In the genomic region with DNA sequence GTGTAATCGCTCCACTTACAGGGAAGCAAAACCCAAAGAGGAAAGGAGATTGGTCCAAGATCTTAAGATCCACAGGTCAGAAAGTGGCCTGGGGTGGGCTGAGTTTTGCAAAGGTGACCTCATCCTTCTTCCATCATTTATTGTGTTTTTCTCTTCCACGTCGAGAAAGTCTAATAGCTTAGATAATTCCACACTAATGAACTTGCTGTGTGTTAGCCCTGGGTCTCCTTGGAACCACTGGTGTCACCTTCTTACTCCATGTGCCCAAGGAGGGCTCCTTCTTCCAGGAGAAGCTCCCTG, we compare ENCODE assay signal across 1 cellular context.
TF ChIP-seq lines count a peak whose summit lies in the region.

No MANE protein-coding gene starts in this region.

TF ChIP-seq in HepG2, 621 proteins besides CTCF, POLR2A, EP300 and RAD21:
- 0 out of 2 replicates have a peak, but pooled peaks have one; percentile 17 for TF ChIP-seq CEBPG (CRISPR knock-in tag; IDR thresholded peaks at IDR 0.05)
- no peak for TF ChIP-seq TEF (CRISPR knock-in tag; IDR thresholded peaks at IDR 0.05)
- TF ChIP-seq PCBP2 (optimal IDR thresholded peaks at IDR 0.05; ENCODE audit: low read depth, low read length, poor library complexity, severe bottlenecking) = no peak
- peak; percentile 56 for TF ChIP-seq PRPF4 (IDR thresholded peaks at IDR 0.05; ENCODE audit: low read depth, low read length, poor library complexity, severe bottlenecking)
- TF ChIP-seq ZFAT (CRISPR knock-in tag; conservative IDR thresholded peaks at IDR 0.05) = no peak
- TF ChIP-seq CAMTA2 (CRISPR knock-in tag; IDR thresholded peaks at IDR 0.05; ENCODE audit: borderline replicate concordance) = no peak
- TF ChIP-seq SMC3 (IDR thresholded peaks at IDR 0.05; ENCODE audit: low read length) = no peak
- TF ChIP-seq ZSCAN12 (CRISPR knock-in tag; IDR thresholded peaks at IDR 0.05) = no peak
- no peak for TF ChIP-seq MEIS2 (CRISPR knock-in tag; IDR thresholded peaks at IDR 0.05)
- peak; percentile 65 for TF ChIP-seq ATF7 (IDR thresholded peaks at IDR 0.05)
- TF ChIP-seq ATF7 (CRISPR knock-in tag; IDR thresholded peaks at IDR 0.05) = no peak
- 0 out of 2 replicates have a peak, but pooled peaks have one; percentile 24 for TF ChIP-seq ZNF710 (CRISPR knock-in tag; IDR thresholded peaks at IDR 0.05; ENCODE audit: borderline replicate concordance)
- peak; percentile 49; the same call in 1 of the 2 replicates for TF ChIP-seq ZNF317 (CRISPR knock-in tag; IDR thresholded peaks at IDR 0.05)
- 0 out of 2 replicates have a peak, but pooled peaks have one; percentile 3 for TF ChIP-seq BORCS8-MEF2B (CRISPR knock-in tag; IDR thresholded peaks at IDR 0.05)
- TF ChIP-seq ZNF274 (CRISPR knock-in tag; IDR thresholded peaks at IDR 0.05) = peak; percentile 58; the same call in 1 of the 2 replicates
- no peak for TF ChIP-seq AHR (CRISPR knock-in tag; IDR thresholded peaks at IDR 0.05)
- TF ChIP-seq, protein P1, sequence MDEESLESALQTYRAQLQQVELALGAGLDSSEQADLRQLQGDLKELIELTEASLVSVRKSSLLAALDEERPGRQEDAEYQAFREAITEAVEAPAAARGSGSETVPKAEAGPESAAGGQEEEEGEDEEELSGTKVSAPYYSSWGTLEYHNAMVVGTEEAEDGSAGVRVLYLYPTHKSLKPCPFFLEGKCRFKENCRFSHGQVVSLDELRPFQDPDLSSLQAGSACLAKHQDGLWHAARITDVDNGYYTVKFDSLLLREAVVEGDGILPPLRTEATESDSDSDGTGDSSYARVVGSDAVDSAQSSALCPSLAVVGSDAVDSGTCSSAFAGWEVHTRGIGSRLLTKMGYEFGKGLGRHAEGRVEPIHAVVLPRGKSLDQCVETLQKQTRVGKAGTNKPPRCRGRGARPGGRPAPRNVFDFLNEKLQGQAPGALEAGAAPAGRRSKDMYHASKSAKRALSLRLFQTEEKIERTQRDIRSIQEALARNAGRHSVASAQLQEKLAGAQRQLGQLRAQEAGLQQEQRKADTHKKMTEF (CRISPR knock-in tag; IDR thresholded peaks at IDR 0.05) = peak; percentile 24; the same call in 1 of the 2 replicates
- 0 out of 2 replicates have a peak, but pooled peaks have one; percentile 27 for TF ChIP-seq NFATC3 (CRISPR knock-in tag; IDR thresholded peaks at IDR 0.05)
- TF ChIP-seq SOX6 (IDR thresholded peaks at IDR 0.05) = no peak
- peak; percentile 45; the same call in 1 of the 2 replicates for TF ChIP-seq SOX6 (CRISPR knock-in tag; IDR thresholded peaks at IDR 0.05)
- TF ChIP-seq BCL6 (CRISPR knock-in tag; IDR thresholded peaks at IDR 0.05) = 0 out of 2 replicates have a peak, but pooled peaks have one; percentile 0
- TF ChIP-seq, protein P2, sequence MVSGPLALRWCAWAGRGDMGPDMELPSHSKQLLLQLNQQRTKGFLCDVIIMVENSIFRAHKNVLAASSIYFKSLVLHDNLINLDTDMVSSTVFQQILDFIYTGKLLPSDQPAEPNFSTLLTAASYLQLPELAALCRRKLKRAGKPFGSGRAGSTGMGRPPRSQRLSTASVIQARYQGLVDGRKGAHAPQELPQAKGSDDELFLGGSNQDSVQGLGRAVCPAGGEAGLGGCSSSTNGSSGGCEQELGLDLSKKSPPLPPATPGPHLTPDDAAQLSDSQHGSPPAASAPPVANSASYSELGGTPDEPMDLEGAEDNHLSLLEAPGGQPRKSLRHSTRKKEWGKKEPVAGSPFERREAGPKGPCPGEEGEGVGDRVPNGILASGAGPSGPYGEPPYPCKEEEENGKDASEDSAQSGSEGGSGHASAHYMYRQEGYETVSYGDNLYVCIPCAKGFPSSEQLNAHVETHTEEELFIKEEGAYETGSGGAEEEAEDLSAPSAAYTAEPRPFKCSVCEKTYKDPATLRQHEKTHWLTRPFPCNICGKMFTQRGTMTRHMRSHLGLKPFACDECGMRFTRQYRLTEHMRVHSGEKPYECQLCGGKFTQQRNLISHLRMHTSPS (CRISPR knock-in tag; IDR thresholded peaks at IDR 0.05; ENCODE audit: low read depth) = no peak
- no peak for TF ChIP-seq ZNF138 (CRISPR knock-in tag; IDR thresholded peaks at IDR 0.05; ENCODE audit: low read depth)
- TF ChIP-seq ZSCAN31 (CRISPR knock-in tag; IDR thresholded peaks at IDR 0.05; ENCODE audit: low read depth) = 0 out of 2 replicates have a peak, but pooled peaks have one; percentile 20
- TF ChIP-seq ZBTB33 (CRISPR knock-in tag; IDR thresholded peaks at IDR 0.05) = peak; percentile 35; the same call in 1 of the 2 replicates
- TF ChIP-seq CCAR2 (optimal IDR thresholded peaks at IDR 0.05; ENCODE audit: low read depth, low read length) = no peak
- TF ChIP-seq ZBTB14 (CRISPR knock-in tag; IDR thresholded peaks at IDR 0.05) = no peak
- no peak for TF ChIP-seq ZNF883 (CRISPR knock-in tag; IDR thresholded peaks at IDR 0.05; ENCODE audit: not compliant biosample characterization)
- no peak for TF ChIP-seq BATF2 (CRISPR knock-in tag; IDR thresholded peaks at IDR 0.05)
- no peak for TF ChIP-seq RFXAP (CRISPR knock-in tag; IDR thresholded peaks at IDR 0.05; ENCODE audit: borderline replicate concordance)
- no peak for TF ChIP-seq TERF1 (CRISPR knock-in tag; IDR thresholded peaks at IDR 0.05)
- TF ChIP-seq, protein P3, sequence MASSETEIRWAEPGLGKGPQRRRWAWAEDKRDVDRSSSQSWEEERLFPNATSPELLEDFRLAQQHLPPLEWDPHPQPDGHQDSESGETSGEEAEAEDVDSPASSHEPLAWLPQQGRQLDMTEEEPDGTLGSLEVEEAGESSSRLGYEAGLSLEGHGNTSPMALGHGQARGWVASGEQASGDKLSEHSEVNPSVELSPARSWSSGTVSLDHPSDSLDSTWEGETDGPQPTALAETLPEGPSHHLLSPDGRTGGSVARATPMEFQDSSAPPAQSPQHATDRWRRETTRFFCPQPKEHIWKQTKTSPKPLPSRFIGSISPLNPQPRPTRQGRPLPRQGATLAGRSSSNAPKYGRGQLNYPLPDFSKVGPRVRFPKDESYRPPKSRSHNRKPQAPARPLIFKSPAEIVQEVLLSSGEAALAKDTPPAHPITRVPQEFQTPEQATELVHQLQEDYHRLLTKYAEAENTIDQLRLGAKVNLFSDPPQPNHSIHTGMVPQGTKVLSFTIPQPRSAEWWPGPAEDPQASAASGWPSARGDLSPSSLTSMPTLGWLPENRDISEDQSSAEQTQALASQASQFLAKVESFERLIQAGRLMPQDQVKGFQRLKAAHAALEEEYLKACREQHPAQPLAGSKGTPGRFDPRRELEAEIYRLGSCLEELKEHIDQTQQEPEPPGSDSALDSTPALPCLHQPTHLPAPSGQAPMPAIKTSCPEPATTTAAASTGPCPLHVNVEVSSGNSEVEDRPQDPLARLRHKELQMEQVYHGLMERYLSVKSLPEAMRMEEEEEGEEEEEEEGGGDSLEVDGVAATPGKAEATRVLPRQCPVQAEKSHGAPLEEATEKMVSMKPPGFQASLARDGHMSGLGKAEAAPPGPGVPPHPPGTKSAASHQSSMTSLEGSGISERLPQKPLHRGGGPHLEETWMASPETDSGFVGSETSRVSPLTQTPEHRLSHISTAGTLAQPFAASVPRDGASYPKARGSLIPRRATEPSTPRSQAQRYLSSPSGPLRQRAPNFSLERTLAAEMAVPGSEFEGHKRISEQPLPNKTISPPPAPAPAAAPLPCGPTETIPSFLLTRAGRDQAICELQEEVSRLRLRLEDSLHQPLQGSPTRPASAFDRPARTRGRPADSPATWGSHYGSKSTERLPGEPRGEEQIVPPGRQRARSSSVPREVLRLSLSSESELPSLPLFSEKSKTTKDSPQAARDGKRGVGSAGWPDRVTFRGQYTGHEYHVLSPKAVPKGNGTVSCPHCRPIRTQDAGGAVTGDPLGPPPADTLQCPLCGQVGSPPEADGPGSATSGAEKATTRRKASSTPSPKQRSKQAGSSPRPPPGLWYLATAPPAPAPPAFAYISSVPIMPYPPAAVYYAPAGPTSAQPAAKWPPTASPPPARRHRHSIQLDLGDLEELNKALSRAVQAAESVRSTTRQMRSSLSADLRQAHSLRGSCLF (CRISPR knock-in tag; IDR thresholded peaks at IDR 0.05; ENCODE audit: borderline replicate concordance) = no peak
- 0 out of 2 replicates have a peak, but pooled peaks have one; percentile 10 for TF ChIP-seq ZNF350 (CRISPR knock-in tag; IDR thresholded peaks at IDR 0.05; ENCODE audit: borderline replicate concordance, low read depth)
- TF ChIP-seq ZNF331 (CRISPR knock-in tag; IDR thresholded peaks at IDR 0.05) = peak; percentile 14; the same call in 1 of the 2 replicates
- TF ChIP-seq, protein P4, sequence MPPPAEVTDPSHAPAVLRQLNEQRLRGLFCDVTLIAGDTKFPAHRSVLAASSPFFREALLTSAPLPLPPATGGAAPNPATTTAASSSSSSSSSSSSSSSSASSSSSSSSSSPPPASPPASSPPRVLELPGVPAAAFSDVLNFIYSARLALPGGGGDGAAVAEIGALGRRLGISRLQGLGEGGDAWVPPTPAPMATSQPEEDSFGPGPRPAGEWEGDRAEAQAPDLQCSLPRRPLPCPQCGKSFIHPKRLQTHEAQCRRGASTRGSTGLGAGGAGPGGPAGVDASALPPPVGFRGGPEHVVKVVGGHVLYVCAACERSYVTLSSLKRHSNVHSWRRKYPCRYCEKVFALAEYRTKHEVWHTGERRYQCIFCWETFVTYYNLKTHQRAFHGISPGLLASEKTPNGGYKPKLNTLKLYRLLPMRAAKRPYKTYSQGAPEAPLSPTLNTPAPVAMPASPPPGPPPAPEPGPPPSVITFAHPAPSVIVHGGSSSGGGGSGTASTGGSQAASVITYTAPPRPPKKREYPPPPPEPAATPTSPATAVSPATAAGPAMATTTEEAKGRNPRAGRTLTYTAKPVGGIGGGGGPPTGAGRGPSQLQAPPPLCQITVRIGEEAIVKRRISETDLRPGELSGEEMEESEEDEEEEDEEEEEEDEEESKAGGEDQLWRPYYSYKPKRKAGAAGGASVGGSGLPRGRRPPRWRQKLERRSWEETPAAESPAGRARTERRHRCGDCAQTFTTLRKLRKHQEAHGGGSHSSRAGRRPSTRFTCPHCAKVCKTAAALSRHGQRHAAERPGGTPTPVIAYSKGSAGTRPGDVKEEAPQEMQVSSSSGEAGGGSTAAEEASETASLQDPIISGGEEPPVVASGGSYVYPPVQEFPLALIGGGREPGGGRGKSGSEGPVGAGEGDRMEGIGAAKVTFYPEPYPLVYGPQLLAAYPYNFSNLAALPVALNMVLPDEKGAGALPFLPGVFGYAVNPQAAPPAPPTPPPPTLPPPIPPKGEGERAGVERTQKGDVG (CRISPR knock-in tag; IDR thresholded peaks at IDR 0.05; ENCODE audit: borderline replicate concordance) = 0 out of 2 replicates have a peak, but pooled peaks have one; percentile 35
